In genomic region chr20:11906626-11907480, GRCh38 we compare ENCODE assay signal across 1 cellular context.
TF ChIP-seq lines count a peak whose summit lies in the region.

No MANE protein-coding gene starts in this region.

TF ChIP-seq in GM23338, 12 proteins besides CTCF, POLR2A, EP300 and RAD21 (continued from another document):
- TF ChIP-seq ZNF462 (CRISPR knock-in tag; IDR thresholded peaks at IDR 0.05) (no peak), REST (IDR thresholded peaks at IDR 0.05; ENCODE audit: unreplicated experiment) (no peak), EZH2 (IDR thresholded peaks at IDR 0.05; ENCODE audit: low read depth, unreplicated experiment) (no peak)
TF ChIP-seq in GM23338: peak in this region for 0.
